8 cellular contexts compared by ENCODE assay signal in genomic region chr12:53380104-53380796, GRCh38. TPM values are rescaled to one million over a fixed set of nuclear protein-coding genes. Genes with fewer than 3 reads are reported as not detected.
DNase-seq lines count a peak whose midpoint lies in the region; ATAC-seq and TF ChIP-seq lines count a peak whose summit lies in the region.

Gene SP1 (plus strand): TSS chr12:53380176. CDS start chr12:53380292, 116 bp downstream.

- ATAC-seq in GM18498 (IDR thresholded peaks at IDR 0.05; ENCODE audit: unreplicated experiment) (peak; percentile 53), HG02970 (IDR thresholded peaks at IDR 0.05; ENCODE audit: low FRiP score, unreplicated experiment) (peak; percentile 41), sciatic nerve (peak; percentile 71)

- peak within 1 kb of the TSS; percentile 37 for H2AFZ ChIP-seq in hepatocyte

- H3K4me3 ChIP-seq in astrocyte of the cerebellum (ENCODE audit: low read depth, low read length), result peak within 1 kb of the TSS; percentile 49
- peak within 1 kb of the TSS; percentile 16 for H3K4me3 ChIP-seq in hepatocyte

- H3K9me3 ChIP-seq in hepatocyte (ENCODE audit: low read depth), result no peaks in the 10 kb centered on the region

- TF ChIP-seq CTCF in astrocyte of the cerebellum (IDR thresholded peaks at IDR 0.05; ENCODE audit: low read depth, low read length, missing control alignments), result no peak
- no peak for TF ChIP-seq CTCF in hepatocyte (IDR thresholded peaks at IDR 0.05; ENCODE audit: poor library complexity)

- peak within 1 kb of the TSS; percentile 89 for H3K4me2 ChIP-seq in hepatocyte

- peak within 1 kb of the TSS; percentile 96 for H3K27ac ChIP-seq in hepatocyte

- peaks cover 36% of the 10 kb centered on the region for H3K4me1 ChIP-seq in hepatocyte (ENCODE audit: insufficient read depth)

- intact Hi-C loops in sciatic nerve (cut with DNase I), result no loop called here

- DNase-seq in NCI-H2029 (lab: John Stamatoyannopoulos, UW), result peak; percentile 72
- DNase-seq in T1000 (lab: John Stamatoyannopoulos, UW), result peak; percentile 87
- peak; percentile 82 for DNase-seq in astrocyte of the cerebellum (ENCODE audit: low read depth)
- peak; percentile 97 for DNase-seq in hepatocyte (ENCODE audit: low spot score)
- DNase-seq in sciatic nerve (ENCODE audit: low spot score), result peak; percentile 99
- DNase-seq in retina, result no peak

- in situ Hi-C loops in astrocyte of the cerebellum (cut with HindIII; ENCODE audit: low sequenced_read_pairs), result no loop called here

- H3K27me3 ChIP-seq in hepatocyte, result no peaks in the 10 kb centered on the region

- H3K36me3 ChIP-seq in hepatocyte (replicated peaks; ENCODE audit: insufficient read depth, low read depth), result no peaks in the 10 kb centered on the region

- H3K9me2 ChIP-seq in hepatocyte (replicated peaks; ENCODE audit: insufficient read depth), result no peaks in the 10 kb centered on the region

- WGBS in hepatocyte (ENCODE audit: low lambda C conversion rate, missing lambda C conversion rate), result 0% methylated on average over 3 of the region's 71 CpGs

- peaks cover 23% of the 10 kb centered on the region for H4K20me1 ChIP-seq in hepatocyte (ENCODE audit: insufficient read depth, poor library complexity, severe bottlenecking)

- H3K79me2 ChIP-seq in hepatocyte, result peaks cover 43% of the 10 kb centered on the region

RNA-seq across cellular contexts. Expression of gene SP1, which starts in this region (rescaled TPM):
- total RNA-seq in hepatocyte (48.0 and 53.3 TPM in 2 replicates), sciatic nerve (101 TPM)
- 11.0 and 12.8 TPM in 2 replicates for polyA plus RNA-seq in hepatocyte
